Comparison of ENCODE assay signal across 1 cellular context in the genomic region with DNA sequence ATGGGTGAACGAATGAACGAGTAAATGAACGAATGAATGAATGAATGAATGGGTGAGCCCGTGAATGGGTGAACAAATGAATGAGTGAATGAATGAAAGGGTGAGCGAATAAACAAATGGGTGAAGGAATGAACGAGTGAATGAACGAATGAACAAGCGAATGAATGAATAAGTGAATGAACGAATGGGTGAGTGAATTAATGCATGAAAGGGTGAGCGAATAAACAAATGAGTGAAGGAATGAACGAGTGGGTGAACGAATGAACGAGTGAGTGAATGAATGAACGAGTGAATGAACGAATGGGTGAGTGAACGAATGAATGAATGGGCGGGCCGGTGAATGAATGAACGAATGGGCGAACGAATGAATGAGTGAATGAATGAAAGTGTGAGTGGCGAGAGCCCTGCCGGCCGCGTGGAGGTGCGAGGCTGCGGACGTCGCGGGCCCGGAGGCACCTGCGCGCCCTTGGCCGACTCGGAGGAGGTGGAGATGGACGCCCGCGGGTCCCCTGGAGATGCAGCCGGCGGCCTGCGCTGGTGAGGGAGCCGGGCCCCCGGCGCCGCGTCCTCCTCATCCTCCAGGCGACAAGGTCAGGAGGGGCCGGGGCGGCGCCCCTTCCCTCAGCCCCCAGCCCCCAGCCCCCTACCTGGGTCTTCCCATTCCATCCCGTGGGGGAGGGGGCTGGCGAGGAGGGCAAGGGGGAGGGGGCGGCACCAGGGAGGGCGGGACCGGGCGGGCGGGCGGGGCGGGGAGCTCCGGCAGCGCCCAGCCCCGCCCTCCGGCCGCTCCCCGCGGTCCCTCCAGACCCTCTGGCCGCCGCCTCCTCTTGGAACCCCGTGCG.
TF ChIP-seq lines count a peak whose summit lies in the region.

No MANE protein-coding gene starts in this region.

TF ChIP-seq in WTC11, 78 proteins besides CTCF, POLR2A, EP300 and RAD21 (continued from another document and continues in another):
- TF ChIP-seq, protein P1, sequence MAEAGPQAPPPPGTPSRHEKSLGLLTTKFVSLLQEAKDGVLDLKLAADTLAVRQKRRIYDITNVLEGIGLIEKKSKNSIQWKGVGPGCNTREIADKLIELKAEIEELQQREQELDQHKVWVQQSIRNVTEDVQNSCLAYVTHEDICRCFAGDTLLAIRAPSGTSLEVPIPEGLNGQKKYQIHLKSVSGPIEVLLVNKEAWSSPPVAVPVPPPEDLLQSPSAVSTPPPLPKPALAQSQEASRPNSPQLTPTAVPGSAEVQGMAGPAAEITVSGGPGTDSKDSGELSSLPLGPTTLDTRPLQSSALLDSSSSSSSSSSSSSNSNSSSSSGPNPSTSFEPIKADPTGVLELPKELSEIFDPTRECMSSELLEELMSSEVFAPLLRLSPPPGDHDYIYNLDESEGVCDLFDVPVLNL (CRISPR knock-in tag; IDR thresholded peaks at IDR 0.05; ENCODE audit: borderline replicate concordance, low read depth) = no peak
- TF ChIP-seq FOXK1 (CRISPR knock-in tag; IDR thresholded peaks at IDR 0.05) (no peak), HMGA2 (CRISPR knock-in tag; IDR thresholded peaks at IDR 0.05) (no peak), ZNF138 (CRISPR knock-in tag; conservative IDR thresholded peaks at IDR 0.05) (no peak), IRF2 (CRISPR knock-in tag; IDR thresholded peaks at IDR 0.05; ENCODE audit: borderline replicate concordance, low read depth) (no peak), RELA (CRISPR knock-in tag; IDR thresholded peaks at IDR 0.05; ENCODE audit: borderline replicate concordance) (no peak), ETV6 (CRISPR knock-in tag; IDR thresholded peaks at IDR 0.05) (no peak), ZNF396 (CRISPR knock-in tag; IDR thresholded peaks at IDR 0.05; ENCODE audit: borderline replicate concordance) (no peak), ZBTB21 (CRISPR knock-in tag; IDR thresholded peaks at IDR 0.05; ENCODE audit: borderline replicate concordance) (no peak), NFYB (CRISPR knock-in tag; conservative IDR thresholded peaks at IDR 0.05; ENCODE audit: low read depth) (no peak; the same call in 1 of the 2 replicates), ATF1 (CRISPR knock-in tag; IDR thresholded peaks at IDR 0.05) (no peak)
- TF ChIP-seq, protein P2, sequence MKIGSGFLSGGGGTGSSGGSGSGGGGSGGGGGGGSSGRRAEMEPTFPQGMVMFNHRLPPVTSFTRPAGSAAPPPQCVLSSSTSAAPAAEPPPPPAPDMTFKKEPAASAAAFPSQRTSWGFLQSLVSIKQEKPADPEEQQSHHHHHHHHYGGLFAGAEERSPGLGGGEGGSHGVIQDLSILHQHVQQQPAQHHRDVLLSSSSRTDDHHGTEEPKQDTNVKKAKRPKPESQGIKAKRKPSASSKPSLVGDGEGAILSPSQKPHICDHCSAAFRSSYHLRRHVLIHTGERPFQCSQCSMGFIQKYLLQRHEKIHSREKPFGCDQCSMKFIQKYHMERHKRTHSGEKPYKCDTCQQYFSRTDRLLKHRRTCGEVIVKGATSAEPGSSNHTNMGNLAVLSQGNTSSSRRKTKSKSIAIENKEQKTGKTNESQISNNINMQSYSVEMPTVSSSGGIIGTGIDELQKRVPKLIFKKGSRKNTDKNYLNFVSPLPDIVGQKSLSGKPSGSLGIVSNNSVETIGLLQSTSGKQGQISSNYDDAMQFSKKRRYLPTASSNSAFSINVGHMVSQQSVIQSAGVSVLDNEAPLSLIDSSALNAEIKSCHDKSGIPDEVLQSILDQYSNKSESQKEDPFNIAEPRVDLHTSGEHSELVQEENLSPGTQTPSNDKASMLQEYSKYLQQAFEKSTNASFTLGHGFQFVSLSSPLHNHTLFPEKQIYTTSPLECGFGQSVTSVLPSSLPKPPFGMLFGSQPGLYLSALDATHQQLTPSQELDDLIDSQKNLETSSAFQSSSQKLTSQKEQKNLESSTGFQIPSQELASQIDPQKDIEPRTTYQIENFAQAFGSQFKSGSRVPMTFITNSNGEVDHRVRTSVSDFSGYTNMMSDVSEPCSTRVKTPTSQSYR (CRISPR knock-in tag; IDR thresholded peaks at IDR 0.05) = no peak
- TF ChIP-seq, protein P3, sequence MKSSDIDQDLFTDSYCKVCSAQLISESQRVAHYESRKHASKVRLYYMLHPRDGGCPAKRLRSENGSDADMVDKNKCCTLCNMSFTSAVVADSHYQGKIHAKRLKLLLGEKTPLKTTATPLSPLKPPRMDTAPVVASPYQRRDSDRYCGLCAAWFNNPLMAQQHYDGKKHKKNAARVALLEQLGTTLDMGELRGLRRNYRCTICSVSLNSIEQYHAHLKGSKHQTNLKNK (CRISPR knock-in tag; IDR thresholded peaks at IDR 0.05) = no peak
- TF ChIP-seq, protein P4, sequence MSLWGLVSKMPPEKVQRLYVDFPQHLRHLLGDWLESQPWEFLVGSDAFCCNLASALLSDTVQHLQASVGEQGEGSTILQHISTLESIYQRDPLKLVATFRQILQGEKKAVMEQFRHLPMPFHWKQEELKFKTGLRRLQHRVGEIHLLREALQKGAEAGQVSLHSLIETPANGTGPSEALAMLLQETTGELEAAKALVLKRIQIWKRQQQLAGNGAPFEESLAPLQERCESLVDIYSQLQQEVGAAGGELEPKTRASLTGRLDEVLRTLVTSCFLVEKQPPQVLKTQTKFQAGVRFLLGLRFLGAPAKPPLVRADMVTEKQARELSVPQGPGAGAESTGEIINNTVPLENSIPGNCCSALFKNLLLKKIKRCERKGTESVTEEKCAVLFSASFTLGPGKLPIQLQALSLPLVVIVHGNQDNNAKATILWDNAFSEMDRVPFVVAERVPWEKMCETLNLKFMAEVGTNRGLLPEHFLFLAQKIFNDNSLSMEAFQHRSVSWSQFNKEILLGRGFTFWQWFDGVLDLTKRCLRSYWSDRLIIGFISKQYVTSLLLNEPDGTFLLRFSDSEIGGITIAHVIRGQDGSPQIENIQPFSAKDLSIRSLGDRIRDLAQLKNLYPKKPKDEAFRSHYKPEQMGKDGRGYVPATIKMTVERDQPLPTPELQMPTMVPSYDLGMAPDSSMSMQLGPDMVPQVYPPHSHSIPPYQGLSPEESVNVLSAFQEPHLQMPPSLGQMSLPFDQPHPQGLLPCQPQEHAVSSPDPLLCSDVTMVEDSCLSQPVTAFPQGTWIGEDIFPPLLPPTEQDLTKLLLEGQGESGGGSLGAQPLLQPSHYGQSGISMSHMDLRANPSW (CRISPR knock-in tag; conservative IDR thresholded peaks at IDR 0.05; ENCODE audit: low read depth) = no peak
- TF ChIP-seq, protein P5, sequence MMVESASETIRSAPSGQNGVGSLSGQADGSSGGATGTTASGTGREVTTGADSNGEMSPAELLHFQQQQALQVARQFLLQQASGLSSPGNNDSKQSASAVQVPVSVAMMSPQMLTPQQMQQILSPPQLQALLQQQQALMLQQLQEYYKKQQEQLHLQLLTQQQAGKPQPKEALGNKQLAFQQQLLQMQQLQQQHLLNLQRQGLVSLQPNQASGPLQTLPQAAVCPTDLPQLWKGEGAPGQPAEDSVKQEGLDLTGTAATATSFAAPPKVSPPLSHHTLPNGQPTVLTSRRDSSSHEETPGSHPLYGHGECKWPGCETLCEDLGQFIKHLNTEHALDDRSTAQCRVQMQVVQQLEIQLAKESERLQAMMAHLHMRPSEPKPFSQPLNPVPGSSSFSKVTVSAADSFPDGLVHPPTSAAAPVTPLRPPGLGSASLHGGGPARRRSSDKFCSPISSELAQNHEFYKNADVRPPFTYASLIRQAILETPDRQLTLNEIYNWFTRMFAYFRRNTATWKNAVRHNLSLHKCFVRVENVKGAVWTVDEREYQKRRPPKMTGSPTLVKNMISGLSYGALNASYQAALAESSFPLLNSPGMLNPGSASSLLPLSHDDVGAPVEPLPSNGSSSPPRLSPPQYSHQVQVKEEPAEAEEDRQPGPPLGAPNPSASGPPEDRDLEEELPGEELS (CRISPR knock-in tag; IDR thresholded peaks at IDR 0.05) = peak; percentile 50; the same call in 1 of the 2 replicates
- TF ChIP-seq, protein P6, sequence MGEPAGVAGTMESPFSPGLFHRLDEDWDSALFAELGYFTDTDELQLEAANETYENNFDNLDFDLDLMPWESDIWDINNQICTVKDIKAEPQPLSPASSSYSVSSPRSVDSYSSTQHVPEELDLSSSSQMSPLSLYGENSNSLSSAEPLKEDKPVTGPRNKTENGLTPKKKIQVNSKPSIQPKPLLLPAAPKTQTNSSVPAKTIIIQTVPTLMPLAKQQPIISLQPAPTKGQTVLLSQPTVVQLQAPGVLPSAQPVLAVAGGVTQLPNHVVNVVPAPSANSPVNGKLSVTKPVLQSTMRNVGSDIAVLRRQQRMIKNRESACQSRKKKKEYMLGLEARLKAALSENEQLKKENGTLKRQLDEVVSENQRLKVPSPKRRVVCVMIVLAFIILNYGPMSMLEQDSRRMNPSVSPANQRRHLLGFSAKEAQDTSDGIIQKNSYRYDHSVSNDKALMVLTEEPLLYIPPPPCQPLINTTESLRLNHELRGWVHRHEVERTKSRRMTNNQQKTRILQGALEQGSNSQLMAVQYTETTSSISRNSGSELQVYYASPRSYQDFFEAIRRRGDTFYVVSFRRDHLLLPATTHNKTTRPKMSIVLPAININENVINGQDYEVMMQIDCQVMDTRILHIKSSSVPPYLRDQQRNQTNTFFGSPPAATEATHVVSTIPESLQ (CRISPR knock-in tag; IDR thresholded peaks at IDR 0.05) = no peak
- TF ChIP-seq, protein P7, sequence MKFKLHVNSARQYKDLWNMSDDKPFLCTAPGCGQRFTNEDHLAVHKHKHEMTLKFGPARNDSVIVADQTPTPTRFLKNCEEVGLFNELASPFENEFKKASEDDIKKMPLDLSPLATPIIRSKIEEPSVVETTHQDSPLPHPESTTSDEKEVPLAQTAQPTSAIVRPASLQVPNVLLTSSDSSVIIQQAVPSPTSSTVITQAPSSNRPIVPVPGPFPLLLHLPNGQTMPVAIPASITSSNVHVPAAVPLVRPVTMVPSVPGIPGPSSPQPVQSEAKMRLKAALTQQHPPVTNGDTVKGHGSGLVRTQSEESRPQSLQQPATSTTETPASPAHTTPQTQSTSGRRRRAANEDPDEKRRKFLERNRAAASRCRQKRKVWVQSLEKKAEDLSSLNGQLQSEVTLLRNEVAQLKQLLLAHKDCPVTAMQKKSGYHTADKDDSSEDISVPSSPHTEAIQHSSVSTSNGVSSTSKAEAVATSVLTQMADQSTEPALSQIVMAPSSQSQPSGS (CRISPR knock-in tag; IDR thresholded peaks at IDR 0.05; ENCODE audit: borderline replicate concordance, low read depth) = no peak
- TF ChIP-seq, protein P8, sequence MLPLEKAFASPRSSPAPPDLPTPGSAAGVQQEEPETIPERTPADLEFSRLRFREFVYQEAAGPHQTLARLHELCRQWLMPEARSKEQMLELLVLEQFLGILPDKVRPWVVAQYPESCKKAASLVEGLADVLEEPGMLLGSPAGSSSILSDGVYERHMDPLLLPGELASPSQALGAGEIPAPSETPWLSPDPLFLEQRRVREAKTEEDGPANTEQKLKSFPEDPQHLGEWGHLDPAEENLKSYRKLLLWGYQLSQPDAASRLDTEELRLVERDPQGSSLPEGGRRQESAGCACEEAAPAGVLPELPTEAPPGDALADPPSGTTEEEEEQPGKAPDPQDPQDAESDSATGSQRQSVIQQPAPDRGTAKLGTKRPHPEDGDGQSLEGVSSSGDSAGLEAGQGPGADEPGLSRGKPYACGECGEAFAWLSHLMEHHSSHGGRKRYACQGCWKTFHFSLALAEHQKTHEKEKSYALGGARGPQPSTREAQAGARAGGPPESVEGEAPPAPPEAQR (CRISPR knock-in tag; IDR thresholded peaks at IDR 0.05) = no peak
- TF ChIP-seq, protein P9, sequence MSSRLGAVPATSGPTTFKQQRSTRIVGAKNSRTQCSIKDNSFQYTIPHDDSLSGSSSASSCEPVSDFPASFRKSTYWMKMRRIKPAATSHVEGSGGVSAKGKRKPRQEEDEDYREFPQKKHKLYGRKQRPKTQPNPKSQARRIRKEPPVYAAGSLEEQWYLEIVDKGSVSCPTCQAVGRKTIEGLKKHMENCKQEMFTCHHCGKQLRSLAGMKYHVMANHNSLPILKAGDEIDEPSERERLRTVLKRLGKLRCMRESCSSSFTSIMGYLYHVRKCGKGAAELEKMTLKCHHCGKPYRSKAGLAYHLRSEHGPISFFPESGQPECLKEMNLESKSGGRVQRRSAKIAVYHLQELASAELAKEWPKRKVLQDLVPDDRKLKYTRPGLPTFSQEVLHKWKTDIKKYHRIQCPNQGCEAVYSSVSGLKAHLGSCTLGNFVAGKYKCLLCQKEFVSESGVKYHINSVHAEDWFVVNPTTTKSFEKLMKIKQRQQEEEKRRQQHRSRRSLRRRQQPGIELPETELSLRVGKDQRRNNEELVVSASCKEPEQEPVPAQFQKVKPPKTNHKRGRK (CRISPR knock-in tag; IDR thresholded peaks at IDR 0.05; ENCODE audit: borderline replicate concordance) = 0 out of 2 replicates have a peak, but pooled peaks have one; percentile 90
- TF ChIP-seq, protein P10, sequence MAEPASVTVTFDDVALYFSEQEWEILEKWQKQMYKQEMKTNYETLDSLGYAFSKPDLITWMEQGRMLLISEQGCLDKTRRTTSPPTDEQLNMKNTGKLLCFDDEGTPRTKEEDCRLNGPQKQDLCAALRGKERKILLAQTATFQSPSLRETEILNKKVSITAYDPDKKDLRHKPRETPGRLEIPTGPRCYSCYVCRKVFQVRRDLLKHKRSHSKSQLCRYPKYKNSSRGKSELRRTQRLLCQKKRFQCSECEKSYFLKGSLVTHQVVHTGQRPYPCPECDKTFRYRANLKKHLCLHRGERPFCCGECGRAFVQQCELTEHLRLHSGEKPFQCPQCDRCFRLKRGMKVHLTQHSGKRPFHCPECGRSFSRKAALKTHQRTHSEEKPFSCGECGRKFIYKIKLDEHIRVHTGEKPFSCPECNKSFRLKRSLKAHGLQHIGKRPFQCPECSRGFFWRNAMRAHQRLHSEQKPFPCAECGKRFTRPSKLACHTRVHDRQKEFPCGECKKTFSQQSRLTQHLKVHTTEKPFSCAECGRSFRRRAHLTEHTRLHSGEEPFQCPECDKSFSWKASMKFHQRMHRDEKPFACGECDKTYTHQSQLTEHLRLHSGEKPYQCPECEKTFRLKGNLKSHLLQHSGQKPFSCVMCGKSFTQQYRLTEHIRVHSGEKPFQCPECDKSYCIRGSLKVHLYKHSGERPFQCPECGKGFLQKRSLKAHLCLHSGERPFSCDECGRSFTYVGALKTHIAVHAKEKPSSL (CRISPR knock-in tag; conservative IDR thresholded peaks at IDR 0.05) = no peak
- TF ChIP-seq, protein P11, sequence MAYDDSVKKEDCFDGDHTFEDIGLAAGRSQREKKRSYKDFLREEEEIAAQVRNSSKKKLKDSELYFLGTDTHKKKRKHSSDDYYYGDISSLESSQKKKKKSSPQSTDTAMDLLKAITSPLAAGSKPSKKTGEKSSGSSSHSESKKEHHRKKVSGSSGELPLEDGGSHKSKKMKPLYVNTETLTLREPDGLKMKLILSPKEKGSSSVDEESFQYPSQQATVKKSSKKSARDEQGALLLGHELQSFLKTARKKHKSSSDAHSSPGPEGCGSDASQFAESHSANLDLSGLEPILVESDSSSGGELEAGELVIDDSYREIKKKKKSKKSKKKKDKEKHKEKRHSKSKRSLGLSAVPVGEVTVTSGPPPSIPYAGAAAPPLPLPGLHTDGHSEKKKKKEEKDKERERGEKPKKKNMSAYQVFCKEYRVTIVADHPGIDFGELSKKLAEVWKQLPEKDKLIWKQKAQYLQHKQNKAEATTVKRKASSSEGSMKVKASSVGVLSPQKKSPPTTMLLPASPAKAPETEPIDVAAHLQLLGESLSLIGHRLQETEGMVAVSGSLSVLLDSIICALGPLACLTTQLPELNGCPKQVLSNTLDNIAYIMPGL (CRISPR knock-in tag; IDR thresholded peaks at IDR 0.05) = no peak
